Comparison of ENCODE assay signal across 1 cellular context in genomic region chr6:98067375-98067774, GRCh38.
TF ChIP-seq lines count a peak whose summit lies in the region.

No MANE protein-coding gene starts in this region.

TF ChIP-seq in GM12878, 131 proteins besides CTCF, POLR2A, EP300 and RAD21 (continued from another document):
- TF ChIP-seq, protein P1, sequence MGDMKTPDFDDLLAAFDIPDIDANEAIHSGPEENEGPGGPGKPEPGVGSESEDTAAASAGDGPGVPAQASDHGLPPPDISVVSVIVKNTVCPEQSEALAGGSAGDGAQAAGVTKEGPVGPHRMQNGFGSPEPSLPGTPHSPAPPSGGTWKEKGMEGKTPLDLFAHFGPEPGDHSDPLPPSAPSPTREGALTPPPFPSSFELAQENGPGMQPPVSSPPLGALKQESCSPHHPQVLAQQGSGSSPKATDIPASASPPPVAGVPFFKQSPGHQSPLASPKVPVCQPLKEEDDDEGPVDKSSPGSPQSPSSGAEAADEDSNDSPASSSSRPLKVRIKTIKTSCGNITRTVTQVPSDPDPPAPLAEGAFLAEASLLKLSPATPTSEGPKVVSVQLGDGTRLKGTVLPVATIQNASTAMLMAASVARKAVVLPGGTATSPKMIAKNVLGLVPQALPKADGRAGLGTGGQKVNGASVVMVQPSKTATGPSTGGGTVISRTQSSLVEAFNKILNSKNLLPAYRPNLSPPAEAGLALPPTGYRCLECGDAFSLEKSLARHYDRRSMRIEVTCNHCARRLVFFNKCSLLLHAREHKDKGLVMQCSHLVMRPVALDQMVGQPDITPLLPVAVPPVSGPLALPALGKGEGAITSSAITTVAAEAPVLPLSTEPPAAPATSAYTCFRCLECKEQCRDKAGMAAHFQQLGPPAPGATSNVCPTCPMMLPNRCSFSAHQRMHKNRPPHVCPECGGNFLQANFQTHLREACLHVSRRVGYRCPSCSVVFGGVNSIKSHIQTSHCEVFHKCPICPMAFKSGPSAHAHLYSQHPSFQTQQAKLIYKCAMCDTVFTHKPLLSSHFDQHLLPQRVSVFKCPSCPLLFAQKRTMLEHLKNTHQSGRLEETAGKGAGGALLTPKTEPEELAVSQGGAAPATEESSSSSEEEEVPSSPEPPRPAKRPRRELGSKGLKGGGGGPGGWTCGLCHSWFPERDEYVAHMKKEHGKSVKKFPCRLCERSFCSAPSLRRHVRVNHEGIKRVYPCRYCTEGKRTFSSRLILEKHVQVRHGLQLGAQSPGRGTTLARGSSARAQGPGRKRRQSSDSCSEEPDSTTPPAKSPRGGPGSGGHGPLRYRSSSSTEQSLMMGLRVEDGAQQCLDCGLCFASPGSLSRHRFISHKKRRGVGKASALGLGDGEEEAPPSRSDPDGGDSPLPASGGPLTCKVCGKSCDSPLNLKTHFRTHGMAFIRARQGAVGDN (IDR thresholded peaks at IDR 0.05), result no peak
- no peak for TF ChIP-seq FOXM1 (IDR thresholded peaks at IDR 0.05; ENCODE audit: low read depth, low read length)
TF ChIP-seq in GM12878: peak in this region for 0.
